Comparison of ENCODE assay signal across 21 cellular contexts in genomic region chr19:16420781-16421386, GRCh38. TPM values are rescaled to one million over a fixed set of nuclear protein-coding genes. Genes with fewer than 3 reads are reported as not detected.
DNase-seq lines count a peak whose midpoint lies in the region; ATAC-seq and TF ChIP-seq lines count a peak whose summit lies in the region.
"Had no signal": no experiment of that assay in that cellular context is flagged by ENCODE, and none has a peak within 500 bp of the region (broad histone marks: within the 10 kb centered on the region; RNA-seq: fewer than 3 reads in every experiment).

No MANE protein-coding gene starts in this region.

- ATAC-seq in heart right ventricle, result peak; percentile 71 to 92 (median 82)
- ATAC-seq in upper lobe of right lung, result peak; percentile 22
- ATAC-seq in GM21390 (IDR thresholded peaks at IDR 0.05; ENCODE audit: unreplicated experiment), result no peak
- ATAC-seq: effector memory CD8-positive, alpha-beta T cell had no signal

- peak overlapping the region; percentile 13 for H3K27ac Mint-ChIP-seq in activated CD4-positive, alpha-beta T cell treated with anti-CD3 and anti-CD28 coated beads, Interleukin-2, amount 10 ng/mL, durations not matched to agents 7 days and 5 days
- H3K27ac Mint-ChIP-seq in neural progenitor cell, result no peak overlapping the region
- H3K27ac Mint-ChIP-seq: activated CD4-positive, alpha-beta memory T cell treated with anti-CD3 and anti-CD28 coated beads for 36 hours had no signal

- H3K4me1 ChIP-seq in heart right ventricle (peaks cover 8 to 50% (median 30%) of the 10 kb centered on the region in 9 donors), mesodermal cell (ENCODE audit: control insufficient read depth, insufficient read depth, low read length, poor library complexity, severe bottlenecking) (peaks cover 30% of the 10 kb centered on the region), upper lobe of right lung (no peaks in the 10 kb centered on the region), neural progenitor cell (no peaks in the 10 kb centered on the region)
- H3K4me1 ChIP-seq: colonic mucosa had no signal

- H2AFZ ChIP-seq in neural progenitor cell (replicated peaks), result no peak overlapping the region

- H3K27ac ChIP-seq in heart right ventricle (peak overlapping the region in 9 of 10 donors; percentile 58 to 80 (median 62)), mesodermal cell (ENCODE audit: low read depth, low read length, severe bottlenecking) (peak overlapping the region; percentile 89), upper lobe of right lung (no peak overlapping the region), neural progenitor cell (no peak overlapping the region)
- H3K27ac ChIP-seq: 22Rv1, colonic mucosa, Peyer's patch had no signal

- H3K9me3 Mint-ChIP-seq in activated CD4-positive, alpha-beta T cell treated with anti-CD3 and anti-CD28 coated beads, Interleukin-2, amount 10 ng/mL, durations not matched to agents 7 days and 5 days, result no peaks in the 10 kb centered on the region
- H3K9me3 Mint-ChIP-seq in neural progenitor cell, result no peaks in the 10 kb centered on the region
- H3K9me3 Mint-ChIP-seq: activated CD4-positive, alpha-beta memory T cell treated with anti-CD3 and anti-CD28 coated beads for 36 hours; effector memory CD8-positive, alpha-beta T cell; neural crest cell; type B pancreatic cell had no signal

- intact Hi-C loops in heart right ventricle (cut with DNase I) (no loop called here), upper lobe of right lung (cut with DNase I) (no loop called here)

- 51 to 65% methylated on average over 18 of the region's 18 CpGs for WGBS in heart right ventricle, 2 donors
- WGBS in mesodermal cell (ENCODE audit: insufficient coverage in 2 of 2), 2 experiments, result 87 to 91% methylated on average over 14 to 16 of the region's 18 CpGs

- H3K4me2 ChIP-seq in neural progenitor cell, result no peak overlapping the region

- no peak overlapping the region for H3K9ac ChIP-seq in neural progenitor cell

- H3K4me3 Mint-ChIP-seq in activated CD4-positive, alpha-beta T cell treated with anti-CD3 and anti-CD28 coated beads, Interleukin-2, amount 10 ng/mL, durations not matched to agents 7 days and 5 days, result no peak overlapping the region
- H3K4me3 Mint-ChIP-seq in neural progenitor cell, result no peak overlapping the region
- H3K4me3 Mint-ChIP-seq: activated CD4-positive, alpha-beta memory T cell treated with anti-CD3 and anti-CD28 coated beads for 36 hours; effector memory CD8-positive, alpha-beta T cell; neural crest cell; type B pancreatic cell had no signal

- DNase-seq in activated CD4-positive, alpha-beta T cell treated with anti-CD3 and anti-CD28 coated beads, Interleukin-2, amount 10 ng/mL, durations not matched to agents 7 days and 5 days, result no peak
- DNase-seq in activated CD4-positive, alpha-beta T cell treated with anti-CD3 and anti-CD28 coated beads, Interleukin-2, amount 50 U/mL, for 48 hours, result no peak
- DNase-seq in heart right ventricle, result peak; percentile 75 to 77
- no peak for DNase-seq in upper lobe of right lung
- no peak for DNase-seq in NCI-H1048 (lab: John Stamatoyannopoulos, UW)
- no peak for DNase-seq in neural progenitor cell (ENCODE audit: low spot score)
- DNase-seq: activated CD4-positive, alpha-beta memory T cell treated with anti-CD3 and anti-CD28 coated beads for 36 hours; activated gamma-delta T cell treated with Interleukin-2 at 50 U/mL for 16 hours; activated T-cell treated with anti-CD3 and anti-CD28 coated beads for 4 hours; colonic mucosa; effector memory CD8-positive, alpha-beta T cell; midbrain; NCI-H1417 treated with DMSO at 0.1 percent for 48 hours; NCI-H524 treated with DMSO at 0.1 percent for 48 hours; Peyer's patch; stimulated activated CD4-positive, alpha-beta T cell treated with anti-CD3 and anti-CD28 coated beads, Interleukin-12 subunit alpha, Interleukin-12 subunit beta, amount 100 ng/mL, for 4 hours had no signal

- TF ChIP-seq CTCF in heart right ventricle (IDR thresholded peaks at IDR 0.05) (no peak), upper lobe of right lung (IDR thresholded peaks at IDR 0.05) (no peak), neural progenitor cell (IDR thresholded peaks at IDR 0.05) (no peak)

- POLR2A ChIA-PET in activated CD4-positive, alpha-beta T cell treated with anti-CD3 and anti-CD28 coated beads, Interleukin-2, amount 10 ng/mL, durations not matched to agents 7 days and 5 days (lab: Charles Lee), result no interaction called here

- peaks cover 9% of the 10 kb centered on the region for H3F3A ChIP-seq in neural progenitor cell (ENCODE audit: low read depth)

- H3K27me3 Mint-ChIP-seq in activated CD4-positive, alpha-beta T cell treated with anti-CD3 and anti-CD28 coated beads, Interleukin-2, amount 10 ng/mL, durations not matched to agents 7 days and 5 days, result no peaks in the 10 kb centered on the region
- peaks cover 2% of the 10 kb centered on the region for H3K27me3 Mint-ChIP-seq in neural progenitor cell (ENCODE audit: insufficient read depth, low read depth)
- H3K27me3 Mint-ChIP-seq: activated CD4-positive, alpha-beta memory T cell treated with anti-CD3 and anti-CD28 coated beads for 36 hours; effector memory CD8-positive, alpha-beta T cell; type B pancreatic cell had no signal

- H3K27me3 ChIP-seq in heart right ventricle (no peaks in the 10 kb centered on the region), upper lobe of right lung (no peaks in the 10 kb centered on the region), neural progenitor cell (no peaks in the 10 kb centered on the region)
- H3K27me3 ChIP-seq: colonic mucosa, Peyer's patch had no signal

- CTCF ChIA-PET in activated CD4-positive, alpha-beta T cell treated with anti-CD3 and anti-CD28 coated beads, Interleukin-2, amount 10 ng/mL, durations not matched to agents 7 days and 5 days (lab: Charles Lee), result no interaction called here

- H3K9me3 ChIP-seq in heart right ventricle (no peaks in the 10 kb centered on the region), mesodermal cell (ENCODE audit: control insufficient read depth, low read length) (no peaks in the 10 kb centered on the region), upper lobe of right lung (no peaks in the 10 kb centered on the region), neural progenitor cell (ENCODE audit: low read depth) (no peaks in the 10 kb centered on the region)
- H3K9me3 ChIP-seq: colonic mucosa, Peyer's patch had no signal

- H3K36me3 Mint-ChIP-seq in activated CD4-positive, alpha-beta T cell treated with anti-CD3 and anti-CD28 coated beads, Interleukin-2, amount 10 ng/mL, durations not matched to agents 7 days and 5 days (ENCODE audit: low read depth), result peaks cover 23% of the 10 kb centered on the region
- H3K36me3 Mint-ChIP-seq in neural progenitor cell, result peaks cover 29% of the 10 kb centered on the region

- H3K4me3 ChIP-seq in heart right ventricle (no peak overlapping the region), mesodermal cell (ENCODE audit: extremely low read depth, insufficient read depth, low read length, poor library complexity, severe bottlenecking) (no peak overlapping the region), upper lobe of right lung (no peak overlapping the region), neural progenitor cell (no peak overlapping the region)
- H3K4me3 ChIP-seq: colonic mucosa, Peyer's patch had no signal

- H3K36me3 ChIP-seq in heart right ventricle (peaks cover 0 to 98% (median 30%) of the 10 kb centered on the region in 9 donors), mesodermal cell (ENCODE audit: control insufficient read depth, insufficient read depth, low read length) (peaks cover 84% of the 10 kb centered on the region), upper lobe of right lung (peaks cover 74% of the 10 kb centered on the region), neural progenitor cell (no peaks in the 10 kb centered on the region)

- peaks cover 8% of the 10 kb centered on the region for H3K4me1 Mint-ChIP-seq in activated CD4-positive, alpha-beta T cell treated with anti-CD3 and anti-CD28 coated beads, Interleukin-2, amount 10 ng/mL, durations not matched to agents 7 days and 5 days
- H3K4me1 Mint-ChIP-seq in neural progenitor cell, result peaks cover 4% of the 10 kb centered on the region
- H3K4me1 Mint-ChIP-seq: neural crest cell had no signal

- H4K20me1 ChIP-seq in neural progenitor cell (ENCODE audit: low read depth), result peaks cover 13% of the 10 kb centered on the region

- H3K79me2 ChIP-seq in neural progenitor cell (ENCODE audit: low read depth), result no peaks in the 10 kb centered on the region

RNA-seq across cellular contexts. Expression of gene EPS15L1, which starts 50.9 kb away (rescaled TPM):
- total RNA-seq in activated CD4-positive, alpha-beta T cell treated with anti-CD3 and anti-CD28 coated beads, Interleukin-2, amount 10 ng/mL, durations not matched to agents 7 days and 5 days, result 10 to 100 TPM; 33.3 to 39.1 TPM
- total RNA-seq in heart right ventricle (10 to 100 TPM; 46.9 to 70.1 (median 57.4) TPM), upper lobe of right lung (42.8 TPM), neural progenitor cell (ENCODE audit: low replicate concordance) (15.8 and 24.4 TPM in 2 replicates)
- polyA plus RNA-seq in heart right ventricle, result 10 to 100 TPM; 41.3 to 79.7 TPM
- 30.7 TPM for polyA plus RNA-seq in mesodermal cell (2013, experiment 1 of 2)
- 28.9 TPM for polyA plus RNA-seq in mesodermal cell (2013, experiment 2 of 2)

Comparison
In these comparisons a context has a peak if more than half of its experiments do, and no peak if none do; other contexts are left out.
1. DNase-seq: peak in heart right ventricle (2 of 2); none in activated CD4-positive, alpha-beta T cell treated with anti-CD3 and anti-CD28 coated beads, Interleukin-2, amount 10 ng/mL, durations not matched to agents 7 days and 5 days (single experiment), activated CD4-positive, alpha-beta T cell treated with anti-CD3 and anti-CD28 coated beads, Interleukin-2, amount 50 U/mL, for 48 hours (0 of 2), upper lobe of right lung (single experiment), NCI-H1048 (single experiment) and neural progenitor cell (single experiment).
2. H3K27ac ChIP-seq: peak in heart right ventricle (9 of 10) and mesodermal cell (single experiment); none in upper lobe of right lung (single experiment) and neural progenitor cell (single experiment).